Comparison of ENCODE assay signal across 15 cellular contexts in the genomic region with DNA sequence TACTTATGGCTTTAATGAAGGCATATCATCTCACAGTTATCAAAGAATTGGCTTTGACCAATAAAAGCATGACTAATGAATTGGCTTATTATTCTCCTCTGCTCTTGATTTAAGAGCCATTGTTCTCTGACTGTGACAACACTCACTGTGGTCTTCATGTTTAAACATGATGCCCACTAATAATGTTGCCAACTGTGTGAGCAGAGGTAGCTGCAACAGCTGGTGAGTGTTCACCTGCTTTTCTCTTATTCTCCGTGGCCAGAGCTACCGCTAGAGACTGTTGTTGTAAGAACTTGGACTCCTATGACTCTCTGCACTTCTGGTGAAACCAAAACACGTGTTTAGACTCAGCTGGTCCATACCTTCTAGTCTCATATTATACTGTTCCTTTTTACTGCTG.
A peak's percentile ranks its signal among the peaks of the same experiment; 100 is the strongest.
DNase-seq lines count a peak whose midpoint lies in the region; ATAC-seq and TF ChIP-seq lines count a peak whose summit lies in the region.
"Had no signal": no experiment of that assay in that cellular context is flagged by ENCODE, and none has a peak within 500 bp of the region (broad histone marks: within the 10 kb centered on the region; RNA-seq: fewer than 3 reads in every experiment).

No MANE protein-coding gene starts in this region.

- H3K4me1 Mint-ChIP-seq in stimulated activated naive CD8-positive, alpha-beta T cell treated with anti-CD3 and anti-CD28 coated beads, Interleukin-15, amount 100 ng/mL, for 72 hours: no peaks in the 10 kb centered on the region
- H3K4me1 Mint-ChIP-seq: T-helper 17 cell had no signal

- BruUV-seq in PC-3 (replicated peaks; lab: Mats Ljungman, UMichigan): no TSS peak

- H3K4me3 ChIP-seq in PC-3 (ENCODE audit: low read length) (no peak overlapping the region), left lung (no peak overlapping the region)

- no peak overlapping the region for H2AFZ ChIP-seq in PC-3 (ENCODE audit: low read length)

- no peaks in the 10 kb centered on the region for H3K9me3 ChIP-seq in PC-3 (ENCODE audit: low read length)
- no peaks in the 10 kb centered on the region for H3K9me3 ChIP-seq in left lung
- H3K9me3 ChIP-seq: BE2C had no signal

- TF ChIP-seq CTCF in PC-3 (conservative IDR thresholded peaks at IDR 0.05; ENCODE audit: low read depth, low read length) (no peak), left lung (IDR thresholded peaks at IDR 0.05) (no peak), GM10248 (IDR thresholded peaks at IDR 0.05; ENCODE audit: control extremely low read depth, extremely low read depth, low read depth, missing control alignments) (no peak)

- peaks cover 0 to 4% of the 10 kb centered on the region in 2 donors for H3K9me3 Mint-ChIP-seq in stimulated activated naive CD8-positive, alpha-beta T cell treated with anti-CD3 and anti-CD28 coated beads, Interleukin-15, amount 100 ng/mL, for 72 hours

- no peaks in the 10 kb centered on the region for H3K27me3 ChIP-seq in PC-3 (ENCODE audit: low read length)
- no peaks in the 10 kb centered on the region for H3K27me3 ChIP-seq in left lung
- H3K27me3 ChIP-seq: BE2C had no signal

- DNase-seq in NCI-H1105 (lab: John Stamatoyannopoulos, UW) (peak; percentile 87), NCI-H2029 treated with DMSO at 0.1 percent for 48 hours (lab: John Stamatoyannopoulos, UW) (peak; percentile 3), PC-3 (peak; percentile 54), pons (ENCODE audit: low spot score) (peak; percentile 24), left lung (no peak), GM10248 (ENCODE audit: extremely low spot score) (no peak)
- DNase-seq in stimulated activated naive CD8-positive, alpha-beta T cell treated with anti-CD3 and anti-CD28 coated beads, Interleukin-15, amount 100 ng/mL, for 72 hours: no peak
- DNase-seq: BE2C; CD4-positive, alpha-beta T cell; GOT3; NCI-H1436; NCI-H2081 treated with DMSO at 0.1 percent for 48 hours; NCI-H446; SHP77 treated with DMSO at 0.1 percent for 48 hours; T-helper 17 cell had no signal

- H3K9me2 ChIP-seq in PC-3 (replicated peaks; ENCODE audit: low read length): no peaks in the 10 kb centered on the region

- intact Hi-C loops in PC-3 (cut with micrococcal nuclease): loop anchor here (5.0 kb wide), 1 partner anchor 135 kb away; no protein-coding TSS in a partner anchor
- intact Hi-C loops in left lung (cut with DNase I): no loop called here

- ATAC-seq in PC-3: peak; percentile 54
- no peak for ATAC-seq in left lung
- ATAC-seq in stimulated activated naive CD8-positive, alpha-beta T cell treated with anti-CD3 and anti-CD28 coated beads, Interleukin-15, amount 100 ng/mL, for 72 hours: no peak
- ATAC-seq: T-helper 17 cell had no signal

- H3K27ac ChIP-seq in PC-3 (ENCODE audit: low read length): no peak overlapping the region
- no peak overlapping the region for H3K27ac ChIP-seq in left lung

- no peaks in the 10 kb centered on the region for H4K20me1 ChIP-seq in PC-3 (ENCODE audit: low read length)

- POLR2A ChIA-PET in PC-3 (lab: Charles Lee; ENCODE audit: unreplicated experiment) (no interaction called here), GM10248 (lab: Yijun Ruan, JAX) (no interaction called here)

- H3K4me3 Mint-ChIP-seq in stimulated activated naive CD8-positive, alpha-beta T cell treated with anti-CD3 and anti-CD28 coated beads, Interleukin-15, amount 100 ng/mL, for 72 hours: no peak overlapping the region
- H3K4me3 Mint-ChIP-seq: CD4-positive, alpha-beta T cell; T-helper 17 cell had no signal

- no peaks in the 10 kb centered on the region for H3K79me2 ChIP-seq in PC-3 (ENCODE audit: low read length)

- no peak overlapping the region for H3K9ac ChIP-seq in PC-3 (ENCODE audit: low read length)

- H3F3A ChIP-seq in PC-3 (ENCODE audit: low read length, unreplicated experiment): no peaks in the 10 kb centered on the region

- H3K4me2 ChIP-seq in PC-3 (ENCODE audit: low read length): no peak overlapping the region

- H3K4me1 ChIP-seq in PC-3 (ENCODE audit: insufficient read depth, low read length): peaks cover 25% of the 10 kb centered on the region
- no peaks in the 10 kb centered on the region for H3K4me1 ChIP-seq in left lung
- H3K4me1 ChIP-seq: BE2C had no signal

- H3K36me3 ChIP-seq in PC-3 (ENCODE audit: low read depth, low read length) (no peaks in the 10 kb centered on the region), left lung (no peaks in the 10 kb centered on the region)
- H3K36me3 ChIP-seq: BE2C had no signal

- H3K27ac Mint-ChIP-seq in stimulated activated naive CD8-positive, alpha-beta T cell treated with anti-CD3 and anti-CD28 coated beads, Interleukin-15, amount 100 ng/mL, for 72 hours: no peak overlapping the region
- H3K27ac Mint-ChIP-seq: CD4-positive, alpha-beta T cell; T-helper 17 cell had no signal

- H3K27me3 Mint-ChIP-seq in stimulated activated naive CD8-positive, alpha-beta T cell treated with anti-CD3 and anti-CD28 coated beads, Interleukin-15, amount 100 ng/mL, for 72 hours: no peaks in the 10 kb centered on the region
- H3K27me3 Mint-ChIP-seq: CD4-positive, alpha-beta T cell; T-helper 17 cell had no signal

- CTCF ChIA-PET in PC-3 (lab: Charles Lee): no interaction called here
- CTCF ChIA-PET in GM10248 (lab: Yijun Ruan, JAX): no interaction called here

Comparison
In these comparisons a context has a peak if more than half of its experiments do, and no peak if none do; other contexts are left out.
1. DNase-seq: peak in NCI-H1105 (single experiment), NCI-H2029 treated with DMSO at 0.1 percent for 48 hours (single experiment), PC-3 (single experiment) and pons (single experiment); none in left lung (0 of 2), GM10248 (single experiment) and stimulated activated naive CD8-positive, alpha-beta T cell treated with anti-CD3 and anti-CD28 coated beads, Interleukin-15, amount 100 ng/mL, for 72 hours (0 of 2).